ENCODE assay signal across 1 cellular context in genomic region chr5:154937718-154938466, GRCh38.
TF ChIP-seq lines count a peak whose summit lies in the region.

Gene GEMIN5, minus strand, starts transcription at chr5:154938211. Its CDS starts 78 bp downstream, at chr5:154938133.

TF ChIP-seq in K562, 482 proteins besides CTCF, POLR2A, EP300 and RAD21 (continued from another document and continues in another):
- peak; percentile 75 for TF ChIP-seq ZNF592 (IDR thresholded peaks at IDR 0.05)
- TF ChIP-seq ZBTB11 (CRISPR knock-in tag; IDR thresholded peaks at IDR 0.05): 0 out of 6 replicates have a peak, but pooled peaks of 1 of the 3 experiments have one; percentile 22
- TF ChIP-seq RBBP5 (IDR thresholded peaks at IDR 0.05; ENCODE audit: borderline replicate concordance, insufficient read depth, low read length, poor library complexity, severe bottlenecking): peak; percentile 85
- no peak for TF ChIP-seq DNMT1 (IDR thresholded peaks at IDR 0.05)
- no peak for TF ChIP-seq TSHZ1 (CRISPR knock-in tag; IDR thresholded peaks at IDR 0.05)
- TF ChIP-seq COPS2 (conservative IDR thresholded peaks at IDR 0.05): no peak
- TF ChIP-seq TAF1 (IDR thresholded peaks at IDR 0.05; ENCODE audit: control insufficient read depth, extremely low read depth, insufficient read depth, low read length, severe bottlenecking): peak; percentile 67
- TF ChIP-seq HNRNPUL1 (IDR thresholded peaks at IDR 0.05; ENCODE audit: low read length): no peak
- TF ChIP-seq ESRRA (IDR thresholded peaks at IDR 0.05; ENCODE audit: borderline replicate concordance, low read depth): no peak
- peak; percentile 64 for TF ChIP-seq JUND (IDR thresholded peaks at IDR 0.05; ENCODE audit: borderline replicate concordance, low read depth, low read length)
- TF ChIP-seq JUND (tag; IDR thresholded peaks at IDR 0.05; ENCODE audit: borderline replicate concordance, low read depth, low read length): peak; percentile 40; the same call in 1 of the 3 replicates
- TF ChIP-seq CEBPG (CRISPR knock-in tag; IDR thresholded peaks at IDR 0.05): no peak
- TF ChIP-seq CEBPG (tag; conservative IDR thresholded peaks at IDR 0.05 in 1 of 2, IDR thresholded peaks at IDR 0.05 in 1 of 2): no peak
- no peak for TF ChIP-seq ZNF696 (CRISPR knock-in tag; conservative IDR thresholded peaks at IDR 0.05)
- TF ChIP-seq ZNF785 (CRISPR knock-in tag; IDR thresholded peaks at IDR 0.05): no peak
- peak; percentile 24; the same call in 1 of the 2 replicates for TF ChIP-seq SMARCA5 (IDR thresholded peaks at IDR 0.05)
- 0 out of 2 replicates have a peak, but pooled peaks have one; percentile 26 for TF ChIP-seq CBX5 (IDR thresholded peaks at IDR 0.05; ENCODE audit: borderline replicate concordance, low read depth)
- peak in 1 of 2 experiments; percentile 63; a peak in 3 of 4 replicates for TF ChIP-seq NRF1 (conservative IDR thresholded peaks at IDR 0.05 in 1 of 2, IDR thresholded peaks at IDR 0.05 in 1 of 2)
- TF ChIP-seq CBX3 (IDR thresholded peaks at IDR 0.05; ENCODE audit: borderline replicate concordance in 1 of 2, low read length in 2 of 2): peak in 1 of 2 experiments; percentile 96; a peak in 1 of 3 replicates
- no peak for TF ChIP-seq ZNF780A (CRISPR knock-in tag; IDR thresholded peaks at IDR 0.05)
- TF ChIP-seq FIP1L1 (IDR thresholded peaks at IDR 0.05; ENCODE audit: low read depth, low read length, poor library complexity, severe bottlenecking): peak; percentile 72
- no peak for TF ChIP-seq HLTF (IDR thresholded peaks at IDR 0.05)
- peak; percentile 57; the same call in 1 of the 2 replicates for TF ChIP-seq KLF13 (tag; IDR thresholded peaks at IDR 0.05; ENCODE audit: borderline replicate concordance, low read depth)
- 0 out of 2 replicates have a peak, but pooled peaks have one; percentile 50 for TF ChIP-seq FOXP1 (CRISPR knock-in tag; IDR thresholded peaks at IDR 0.05)
- TF ChIP-seq NEUROD1 (IDR thresholded peaks at IDR 0.05; ENCODE audit: borderline replicate concordance, low read depth, low read length, partially characterized antibody): peak; percentile 87
- peak; percentile 87; the same call in 1 of the 2 replicates for TF ChIP-seq PHF8 (IDR thresholded peaks at IDR 0.05; ENCODE audit: borderline replicate concordance, low read length)
- TF ChIP-seq PTTG1 (tag; IDR thresholded peaks at IDR 0.05; ENCODE audit: low read depth): no peak
- no peak for TF ChIP-seq IRF2 (CRISPR knock-in tag; IDR thresholded peaks at IDR 0.05)
- no peak for TF ChIP-seq ZKSCAN8 (CRISPR knock-in tag; IDR thresholded peaks at IDR 0.05)
- TF ChIP-seq NFE2L1 (tag; IDR thresholded peaks at IDR 0.05; ENCODE audit: borderline replicate concordance, low read depth): no peak
- TF ChIP-seq POLR2G (IDR thresholded peaks at IDR 0.05; ENCODE audit: low read depth, low read length): peak; percentile 87
- no peak for TF ChIP-seq ZC3H4 (CRISPR knock-in tag; IDR thresholded peaks at IDR 0.05; ENCODE audit: borderline replicate concordance)
- TF ChIP-seq FOXK1 (CRISPR knock-in tag; IDR thresholded peaks at IDR 0.05; ENCODE audit: borderline replicate concordance): no peak
- TF ChIP-seq HDAC3 (IDR thresholded peaks at IDR 0.05; ENCODE audit: borderline replicate concordance, partially characterized antibody): no peak
- TF ChIP-seq MCM7 (IDR thresholded peaks at IDR 0.05): no peak
- TF ChIP-seq ZNF133 (CRISPR knock-in tag; IDR thresholded peaks at IDR 0.05): no peak
- no peak for TF ChIP-seq E2F3 (CRISPR knock-in tag; IDR thresholded peaks at IDR 0.05)
- TF ChIP-seq TAF7 (tag; IDR thresholded peaks at IDR 0.05): no peak
- TF ChIP-seq TFE3 (CRISPR knock-in tag; IDR thresholded peaks at IDR 0.05): no peak
- TF ChIP-seq TEAD4 (IDR thresholded peaks at IDR 0.05; ENCODE audit: low read length): 0 out of 2 replicates have a peak, but pooled peaks have one; percentile 12
- no peak for TF ChIP-seq TEAD4 (CRISPR knock-in tag; IDR thresholded peaks at IDR 0.05; ENCODE audit: borderline replicate concordance)
- peak; percentile 60; the same call in 1 of the 2 replicates for TF ChIP-seq LCOR (CRISPR knock-in tag; IDR thresholded peaks at IDR 0.05)
- peak; percentile 92 for TF ChIP-seq TFAP4 (CRISPR knock-in tag; IDR thresholded peaks at IDR 0.05; ENCODE audit: borderline replicate concordance)
- TF ChIP-seq MNT (conservative IDR thresholded peaks at IDR 0.05): peak; percentile 94 to 96
- TF ChIP-seq JUN (IDR thresholded peaks at IDR 0.05; ENCODE audit: borderline replicate concordance, low read depth, low read length): 0 out of 2 replicates have a peak, but pooled peaks have one; percentile 41
- TF ChIP-seq JUN (CRISPR knock-in tag; IDR thresholded peaks at IDR 0.05; ENCODE audit: borderline replicate concordance): no peak
- no peak for TF ChIP-seq SETDB1 (IDR thresholded peaks at IDR 0.05; ENCODE audit: low read length)
- no peak for TF ChIP-seq ZBTB34 (CRISPR knock-in tag; IDR thresholded peaks at IDR 0.05)
- peak; percentile 59; the same call in 1 of the 2 replicates for TF ChIP-seq ZBTB7A (IDR thresholded peaks at IDR 0.05; ENCODE audit: borderline replicate concordance, control insufficient read depth, low read depth, low read length)
- peak; percentile 64 for TF ChIP-seq CTBP1 (IDR thresholded peaks at IDR 0.05; ENCODE audit: borderline replicate concordance)
